Comparison of ENCODE assay signal across 10 cellular contexts in the genomic region with DNA sequence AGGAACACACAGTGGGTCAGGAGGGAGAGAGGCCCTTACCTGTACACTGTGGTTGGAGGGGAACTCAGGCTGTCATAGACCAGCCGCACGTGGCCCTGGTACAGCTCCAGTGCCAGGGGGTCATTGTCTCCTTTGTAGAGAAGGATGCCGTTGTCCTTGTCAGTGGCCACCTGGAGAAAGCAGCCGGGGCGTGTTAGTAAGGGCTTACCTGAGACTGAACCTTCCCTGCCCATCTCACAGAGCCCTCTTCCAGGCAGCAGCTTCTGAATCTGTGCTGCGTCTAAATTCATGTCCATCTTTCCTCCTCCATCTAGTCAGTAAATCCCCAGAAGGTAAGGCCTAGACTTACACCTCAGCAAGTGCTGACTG.
"Had no signal": no experiment of that assay in that cellular context is flagged by ENCODE, and none has a peak within 500 bp of the region (broad histone marks: within the 10 kb centered on the region; RNA-seq: fewer than 3 reads in every experiment).

No MANE protein-coding gene starts in this region.

- H3K36me3 Mint-ChIP-seq: natural killer cell had no signal

- H3K9me3 Mint-ChIP-seq: natural killer cell had no signal

- DNase-seq: activated gamma-delta T cell, foreskin melanocyte, heart left ventricle, natural killer cell, occipital lobe, spleen had no signal

- H3K27ac ChIP-seq: heart left ventricle, SK-N-MC, spleen, vagina had no signal

- H3K27me3 ChIP-seq: heart left ventricle, spleen, tibial artery, vagina had no signal

- H3K4me3 ChIP-seq: heart left ventricle, SK-N-MC, spleen, tibial artery, vagina had no signal

- ATAC-seq: heart left ventricle, sciatic nerve had no signal

- H3K4me3 Mint-ChIP-seq: natural killer cell had no signal

- H3K36me3 ChIP-seq: spleen, vagina had no signal

- H3K9me3 ChIP-seq: heart left ventricle, spleen, tibial artery, vagina had no signal

- H3K27ac Mint-ChIP-seq: natural killer cell had no signal
